In genomic region chr1:171995573-171995972, GRCh38 we compare ENCODE assay signal across 19 cellular contexts.
DNase-seq lines count a peak whose midpoint lies in the region; ATAC-seq and TF ChIP-seq lines count a peak whose summit lies in the region.
"Had no signal": no experiment of that assay in that cellular context is flagged by ENCODE, and none has a peak within 500 bp of the region (broad histone marks: within the 10 kb centered on the region; RNA-seq: fewer than 3 reads in every experiment).

No MANE protein-coding gene starts in this region.

- no peaks in the 10 kb centered on the region for H3K9me2 ChIP-seq in SK-N-SH

- TF ChIP-seq EP300 in SK-N-SH (IDR thresholded peaks at IDR 0.05; ENCODE audit: borderline replicate concordance in 1 of 2, low read depth in 1 of 2, low read length in 1 of 2) = no peak

- CTCF ChIA-PET in SK-N-SH (lab: Yijun Ruan, JAX) = interaction anchor here (1.0 to 3.8 kb wide), 2 partner anchors 10 to 194 kb away, joined by 3 to 25 read pairs; no protein-coding TSS in a partner anchor

- H3K9ac ChIP-seq in SK-N-SH = no peak overlapping the region
- H3K9ac ChIP-seq: BLaER1 had no signal

- H3K79me2 ChIP-seq in SK-N-SH (ENCODE audit: insufficient read depth) = no peaks in the 10 kb centered on the region

- H3K36me3 ChIP-seq in SK-N-SH (replicated peaks in 1 of 2; ENCODE audit: control insufficient read depth in 1 of 2, insufficient read depth in 2 of 2, low read length in 1 of 2) = no peaks in the 10 kb centered on the region
- H3K36me3 ChIP-seq: BE2C, BLaER1 had no signal

- H4K20me1 ChIP-seq in SK-N-SH (ENCODE audit: insufficient read depth) = no peaks in the 10 kb centered on the region
- H4K20me1 ChIP-seq: BLaER1 had no signal

- H3K27ac ChIP-seq in SK-N-SH (ENCODE audit: low read depth in 2 of 2, low read length in 1 of 2) = no peak overlapping the region
- H3K27ac ChIP-seq: BLaER1 had no signal

- no peak for ATAC-seq in SK-N-SH treated with all-trans-retinoic acid at 6 μM for 48 hours
- no peak for ATAC-seq in GM18907 (IDR thresholded peaks at IDR 0.05; ENCODE audit: unreplicated experiment)
- ATAC-seq: GM12878 had no signal

- 40% methylated on average over 3 of the region's 3 CpGs for WGBS in SK-N-SH (ENCODE audit: low lambda C conversion rate)

- no peak for TF ChIP-seq RAD21 in SK-N-SH (IDR thresholded peaks at IDR 0.05; ENCODE audit: low read length)

- peak; percentile 8 for DNase-seq in SK-N-SH
- DNase-seq in G401 (ENCODE audit: low spot score) = peak; percentile 47
- DNase-seq in cerebellar cortex (ENCODE audit: low spot score) = peak; percentile 36
- no peak for DNase-seq in erythroblast (lab: John Stamatoyannopoulos, UW)
- no peak for DNase-seq in stimulated activated CD4-positive, alpha-beta T cell treated with anti-CD3 and anti-CD28 coated beads, Interleukin-4, amount 100 ng/mL, for 4 hours
- DNase-seq: 8988T; ACHN; BE2C; C1 segment of cervical spinal cord; CD4-positive, alpha-beta memory T cell; CD4-positive, CD25-positive, alpha-beta regulatory T cell; CD8-positive, alpha-beta memory T cell; COR-L47; DMS79 treated with DMSO at 0.1 percent for 48 hours; GDM1 had no signal

- in situ Hi-C loops in G401 (cut with HindIII; ENCODE audit: low sequenced_read_pairs) = no loop called here

- no peak overlapping the region for H2AFZ ChIP-seq in SK-N-SH (ENCODE audit: low read depth)

- POLR2A ChIA-PET in SK-N-SH (lab: Yijun Ruan, JAX) = no interaction called here

- no peaks in the 10 kb centered on the region for H3F3A ChIP-seq in SK-N-SH (replicated peaks; ENCODE audit: insufficient read depth)

- H3K4me2 ChIP-seq in SK-N-SH = no peak overlapping the region
- H3K4me2 ChIP-seq: BLaER1 had no signal

- no peak for TF ChIP-seq CTCF in SK-N-SH (IDR thresholded peaks at IDR 0.05)

- TF ChIP-seq POLR2A in erythroblast (IDR thresholded peaks at IDR 0.05; ENCODE audit: low read length) = no peak

- H3K4me1 ChIP-seq in SK-N-SH (ENCODE audit: control insufficient read depth in 1 of 2, insufficient read depth in 2 of 2, low read depth in 1 of 2, low read length in 1 of 2) = no peaks in the 10 kb centered on the region; a peak in 1 of 4 replicates
- H3K4me1 ChIP-seq: BE2C, BLaER1 had no signal

- H3K27me3 ChIP-seq in SK-N-SH (ENCODE audit: insufficient read depth) = no peaks in the 10 kb centered on the region
- H3K27me3 ChIP-seq: BE2C, BLaER1 had no signal

- no peak overlapping the region for H3K4me3 ChIP-seq in SK-N-SH (ENCODE audit: low read depth in 2 of 2, low read length in 1 of 2)
- H3K4me3 ChIP-seq: BLaER1, GM12878 had no signal

- no peaks in the 10 kb centered on the region for H3K9me3 ChIP-seq in SK-N-SH
- H3K9me3 ChIP-seq: BE2C, BLaER1 had no signal

TF ChIP-seq in SK-N-SH, 30 proteins besides CTCF, POLR2A, EP300 and RAD21:
- TF ChIP-seq FOSL2 (IDR thresholded peaks at IDR 0.05; ENCODE audit: borderline replicate concordance, low read depth) = no peak
- no peak for TF ChIP-seq SMC3 (IDR thresholded peaks at IDR 0.05; ENCODE audit: low read depth, low read length)
- TF ChIP-seq MAX (IDR thresholded peaks at IDR 0.05; ENCODE audit: low read depth) = no peak
- peak; percentile 70; the same call in 1 of the 2 replicates for TF ChIP-seq RCOR1 (IDR thresholded peaks at IDR 0.05; ENCODE audit: low read length)
- TF ChIP-seq GATA2 (CRISPR knock-in tag; IDR thresholded peaks at IDR 0.05) = peak; percentile 21; the same call in 1 of the 2 replicates

TF ChIP-seq in SK-N-SH treated with all-trans-retinoic acid at 6 μM for 48 hours, 23 proteins besides CTCF, POLR2A, EP300 and RAD21:
- no peak for TF ChIP-seq ISL1 (CRISPR knock-in tag; IDR thresholded peaks at IDR 0.05)
- TF ChIP-seq PPARA (CRISPR knock-in tag; IDR thresholded peaks at IDR 0.05; ENCODE audit: borderline replicate concordance) = no peak
- no peak for TF ChIP-seq ZFP30 (CRISPR knock-in tag; IDR thresholded peaks at IDR 0.05)
- TF ChIP-seq ZFP3 (CRISPR knock-in tag; IDR thresholded peaks at IDR 0.05) = no peak
- no peak for TF ChIP-seq SNAI2 (CRISPR knock-in tag; IDR thresholded peaks at IDR 0.05)
- no peak for TF ChIP-seq CSDC2 (CRISPR knock-in tag; IDR thresholded peaks at IDR 0.05)

Comparison
In these comparisons a context has a peak if more than half of its experiments do, and no peak if none do; other contexts are left out.
1. DNase-seq: peak in SK-N-SH (single experiment), G401 (single experiment) and cerebellar cortex (single experiment); none in erythroblast (0 of 2) and stimulated activated CD4-positive, alpha-beta T cell treated with anti-CD3 and anti-CD28 coated beads, Interleukin-4, amount 100 ng/mL, for 4 hours (0 of 2).